Comparison of ENCODE assay signal across 20 cellular contexts in the genomic region with DNA sequence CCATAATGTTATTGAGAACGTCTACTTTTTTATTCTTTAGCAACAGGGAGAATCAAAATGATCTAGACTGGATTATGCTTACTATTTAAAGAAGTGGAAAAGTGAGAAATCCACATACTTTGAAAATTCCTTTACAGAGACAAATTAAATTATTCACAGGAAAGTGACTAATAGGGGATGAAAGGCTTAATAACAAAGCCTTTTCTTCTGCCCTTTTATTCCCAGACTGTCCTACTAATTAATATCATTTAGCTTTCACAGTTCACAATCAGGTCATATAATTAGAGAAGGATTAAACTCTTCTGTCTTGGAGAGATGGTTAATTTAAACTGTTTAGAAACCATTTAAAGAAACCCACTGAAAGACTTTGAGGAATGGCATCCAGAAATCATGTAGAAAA. TPM values are rescaled to one million over a fixed set of nuclear protein-coding genes. Genes with fewer than 3 reads are reported as not detected.
DNase-seq lines count a peak whose midpoint lies in the region; FAIRE-seq and TF ChIP-seq lines count a peak whose summit lies in the region.
"Had no signal": no experiment of that assay in that cellular context is flagged by ENCODE, and none has a peak within 500 bp of the region (broad histone marks: within the 10 kb centered on the region; RNA-seq: fewer than 3 reads in every experiment).

No MANE protein-coding gene starts in this region.

- no peaks in the 10 kb centered on the region for H3K36me3 ChIP-seq in A673 (ENCODE audit: insufficient read depth, low read length, poor library complexity, severe bottlenecking)
- H3K36me3 ChIP-seq in small intestine (ENCODE audit: control insufficient read depth in 2 of 2, insufficient read depth in 2 of 2, low read length in 2 of 2), result no peaks in the 10 kb centered on the region
- H3K36me3 ChIP-seq: BE2C, HAP-1 had no signal

- H3K4me3 ChIP-seq in A673 (ENCODE audit: low read depth, low read length, poor library complexity, severe bottlenecking) (no peak overlapping the region), retinal pigment epithelial cell (ENCODE audit: low read length) (no peak overlapping the region), small intestine (ENCODE audit: low read depth in 1 of 2, low read length in 2 of 2) (no peak overlapping the region)
- H3K4me3 ChIP-seq: GM12878, HAP-1 had no signal

- 11 to 41% (median 33%) methylated on average over 1 of the region's 1 CpG for WGBS in small intestine, 3 donors

- BruUV-seq in A673 (replicated peaks; lab: Mats Ljungman, UMichigan), result no TSS peak

- no peak for FAIRE-seq in small intestine (lab: Jason Lieb, UNC)
- FAIRE-seq: H1 had no signal

- no peaks in the 10 kb centered on the region for H3K9me3 ChIP-seq in A673 (ENCODE audit: low read depth, low read length, poor library complexity, severe bottlenecking)
- no peaks in the 10 kb centered on the region for H3K9me3 ChIP-seq in small intestine (ENCODE audit: control insufficient read depth, low read depth)
- H3K9me3 ChIP-seq: BE2C, HAP-1 had no signal

- H3K27ac ChIP-seq in A673 (ENCODE audit: low read depth, low read length, poor library complexity, severe bottlenecking) (no peak overlapping the region), small intestine (ENCODE audit: low read depth in 1 of 2, low read length in 1 of 2) (no peak overlapping the region)
- H3K27ac ChIP-seq: HL-60 had no signal

- H3K27me3 ChIP-seq in A673 (replicated peaks; ENCODE audit: insufficient read depth, low read depth, low read length, poor library complexity) (no peaks in the 10 kb centered on the region), small intestine (ENCODE audit: control insufficient read depth in 2 of 2, insufficient read depth in 2 of 2, low read length in 2 of 2) (no peaks in the 10 kb centered on the region)
- H3K27me3 ChIP-seq: BE2C had no signal

- CTCF ChIA-PET in A673 (lab: Charles Lee), result no interaction called here

- H3K4me1 ChIP-seq in A673 (ENCODE audit: insufficient read depth, low read length, poor library complexity, severe bottlenecking) (peaks cover 7% of the 10 kb centered on the region), small intestine (ENCODE audit: control insufficient read depth in 2 of 2, insufficient read depth in 1 of 2, low read depth in 1 of 2, low read length in 1 of 2) (no peaks in the 10 kb centered on the region)
- H3K4me1 ChIP-seq: BE2C, HAP-1 had no signal

- no peak for TF ChIP-seq CTCF in A673 (conservative IDR thresholded peaks at IDR 0.05; ENCODE audit: low read depth, low read length)
- no peak for TF ChIP-seq CTCF in retinal pigment epithelial cell (conservative IDR thresholded peaks at IDR 0.05; ENCODE audit: low read depth, low read length)

- POLR2A ChIA-PET in A673 (lab: Charles Lee; ENCODE audit: low non-redundant PET), result no interaction called here

- intact Hi-C loops in A673 (cut with micrococcal nuclease; ENCODE audit: unreplicated experiment), result no loop called here

- DNase-seq in A673 (ENCODE audit: low spot score) (peak; percentile 29), astrocyte of the hippocampus (ENCODE audit: low read depth, low spot score) (peak; percentile 7), dermis blood vessel endothelial cell (peak; percentile 42), retinal pigment epithelial cell (ENCODE audit: low read depth) (peak; percentile 72), nucleus accumbens (lab: John Stamatoyannopoulos, UW) (no peak), small intestine (no peak)
- DNase-seq: ACHN; BE2C; C1 segment of cervical spinal cord; CD4-positive, CD25-positive, alpha-beta regulatory T cell; CD8-positive, alpha-beta memory T cell; COR-L47; DMS 273 treated with DMSO at 0.1 percent for 48 hours; DMS53; DND-41; EL had no signal

RNA-seq across cellular contexts. Expression of a gene that starts 58.8 kb away (rescaled TPM):
- total RNA-seq in A673 (2021) (15.9 and 18.3 TPM in 2 replicates), dermis blood vessel endothelial cell (291 and 334 TPM in 2 replicates)
- 100 to 1,000 TPM in 1 of 3 donors, 10 to 100 TPM in 2; 48.9 to 123 (median 89.4) TPM for polyA plus RNA-seq in small intestine

Comparison
In these comparisons a context has a peak if more than half of its experiments do, and no peak if none do; other contexts are left out.
1. DNase-seq: peak in A673 (single experiment), astrocyte of the hippocampus (single experiment), dermis blood vessel endothelial cell (single experiment) and retinal pigment epithelial cell (single experiment); none in nucleus accumbens (0 of 56) and small intestine (single experiment).
2. RNA of a gene that starts 58.8 kb away (total RNA-seq): 291 to 334 TPM in dermis blood vessel endothelial cell; 15.9 to 18.3 TPM in A673; every median in the first group is over 10 times any median in the second.